Comparison of ENCODE assay signal across 8 cellular contexts in the genomic region with DNA sequence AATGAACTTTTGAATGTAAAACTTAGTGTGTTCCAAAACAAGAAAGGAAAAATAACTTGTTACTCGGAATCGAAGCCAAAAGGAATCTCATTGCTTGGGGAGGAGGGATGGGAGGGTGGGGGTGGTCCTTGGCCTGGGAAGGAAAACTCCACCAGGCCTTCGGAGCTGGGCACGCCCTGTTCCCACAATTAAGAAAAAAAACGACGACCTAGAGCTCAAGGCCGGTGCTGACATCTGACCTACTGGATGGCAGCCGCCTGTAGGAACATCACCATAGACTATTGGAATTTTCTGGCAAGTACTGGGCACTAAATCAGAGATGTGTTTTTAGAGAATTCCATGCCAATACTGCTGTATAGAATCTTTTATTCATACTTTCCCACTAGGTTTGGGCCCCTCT. TPM values are rescaled to one million over a fixed set of nuclear protein-coding genes. Genes with fewer than 3 reads are reported as not detected.
DNase-seq lines count a peak whose midpoint lies in the region; ATAC-seq and TF ChIP-seq lines count a peak whose summit lies in the region.

No MANE protein-coding gene starts in this region.

- no peak for ATAC-seq in activated CD4-positive, alpha-beta T cell treated with anti-CD3 and anti-CD28 coated beads for 36 hours
- no peak for ATAC-seq in activated B cell treated with CpG ODN at 0.5 μM for 24 hours (ENCODE audit: low read depth)
- peak; percentile 54 for ATAC-seq in Right ventricle myocardium inferior
- peak; percentile 73 for ATAC-seq in sciatic nerve
- no peak for ATAC-seq in HG03378 (IDR thresholded peaks at IDR 0.05; ENCODE audit: unreplicated experiment)
- no peak for ATAC-seq in GM19455 (IDR thresholded peaks at IDR 0.05; ENCODE audit: unreplicated experiment)
- ATAC-seq in GM21390 (IDR thresholded peaks at IDR 0.05; ENCODE audit: unreplicated experiment), result no peak

- intact Hi-C loops in activated CD4-positive, alpha-beta T cell treated with anti-CD3 and anti-CD28 coated beads for 36 hours (cut with DNase I, micrococcal nuclease), result no loop called here
- intact Hi-C loops in activated B cell treated with CpG ODN at 0.5 μM for 24 hours (cut with micrococcal nuclease) (loop anchor here (5.0 to 10.0 kb wide), 4 partner anchors 55 to 807 kb away; a partner anchor contains a TSS), Right ventricle myocardium inferior (cut with DNase I) (no loop called here), sciatic nerve (cut with DNase I) (no loop called here)

- TF ChIP-seq CTCF in activated B cell treated with CpG ODN at 0.5 μM for 24 hours (IDR thresholded peaks at IDR 0.05), result no peak

- no peak for DNase-seq in activated CD4-positive, alpha-beta T cell treated with anti-CD3 and anti-CD28 coated beads for 36 hours
- no peak for DNase-seq in activated CD4-positive, alpha-beta T cell treated with anti-CD3 and anti-CD28 coated beads, Interleukin-2, amount 50 U/mL, for 1 hour
- DNase-seq in activated B cell treated with CpG ODN at 0.5 μM for 24 hours, result no peak
- no peak for DNase-seq in Right ventricle myocardium inferior (ENCODE audit: missing footprints)
- no peak for DNase-seq in sciatic nerve (ENCODE audit: low spot score)

- peaks cover 56% of the 10 kb centered on the region for H3K4me1 Mint-ChIP-seq in activated CD4-positive, alpha-beta T cell treated with anti-CD3 and anti-CD28 coated beads for 36 hours
- H3K4me1 Mint-ChIP-seq in activated B cell treated with CpG ODN at 0.5 μM for 24 hours, result peaks cover 70% of the 10 kb centered on the region

- no peaks in the 10 kb centered on the region for H3K27me3 Mint-ChIP-seq in activated CD4-positive, alpha-beta T cell treated with anti-CD3 and anti-CD28 coated beads for 36 hours
- no peaks in the 10 kb centered on the region for H3K27me3 Mint-ChIP-seq in activated B cell treated with CpG ODN at 0.5 μM for 24 hours

- H3K4me3 Mint-ChIP-seq in activated CD4-positive, alpha-beta T cell treated with anti-CD3 and anti-CD28 coated beads for 36 hours, result peak overlapping the region; percentile 78
- H3K4me3 Mint-ChIP-seq in activated B cell treated with CpG ODN at 0.5 μM for 24 hours, result peak overlapping the region; percentile 85

- POLR2A ChIA-PET in activated CD4-positive, alpha-beta T cell treated with anti-CD3 and anti-CD28 coated beads for 36 hours (lab: Charles Lee), result interaction anchor here (0.8 kb wide), 1 partner anchor 128 kb away, joined by 3 read pairs; no protein-coding TSS in a partner anchor
- POLR2A ChIA-PET in activated B cell treated with CpG ODN at 0.5 μM for 24 hours (lab: Charles Lee), result interaction anchor here (0.6 to 1.3 kb wide), 7 partner anchors 18 to 379 kb away, joined by 3 to 13 read pairs (median 4); a partner anchor contains a TSS

- peak overlapping the region; percentile 83 for H3K27ac Mint-ChIP-seq in activated CD4-positive, alpha-beta T cell treated with anti-CD3 and anti-CD28 coated beads for 36 hours
- peak overlapping the region; percentile 86 for H3K27ac Mint-ChIP-seq in activated B cell treated with CpG ODN at 0.5 μM for 24 hours

- H3K9me3 Mint-ChIP-seq in activated CD4-positive, alpha-beta T cell treated with anti-CD3 and anti-CD28 coated beads for 36 hours (ENCODE audit: low read depth), result no peaks in the 10 kb centered on the region
- H3K9me3 Mint-ChIP-seq in activated B cell treated with CpG ODN at 0.5 μM for 24 hours, result no peaks in the 10 kb centered on the region

- H3K36me3 Mint-ChIP-seq in activated CD4-positive, alpha-beta T cell treated with anti-CD3 and anti-CD28 coated beads for 36 hours (ENCODE audit: low read depth), result peaks cover 8% of the 10 kb centered on the region
- peaks cover 12% of the 10 kb centered on the region for H3K36me3 Mint-ChIP-seq in activated B cell treated with CpG ODN at 0.5 μM for 24 hours (ENCODE audit: low read depth)

- CTCF ChIA-PET in activated CD4-positive, alpha-beta T cell treated with anti-CD3 and anti-CD28 coated beads for 36 hours (lab: Charles Lee), result interaction anchor here (0.9 to 1.4 kb wide), 3 partner anchors 31 to 131 kb away, joined by 4 to 5 read pairs (median 4); no protein-coding TSS in a partner anchor
- CTCF ChIA-PET in activated B cell treated with CpG ODN at 0.5 μM for 24 hours (lab: Charles Lee), result interaction anchor here (0.8 to 1.5 kb wide), 2 partner anchors 99 to 131 kb away, joined by 4 read pairs; no protein-coding TSS in a partner anchor

RNA-seq across cellular contexts. Expression of a gene that starts 0.8 kb away (rescaled TPM):
- 10 to 100 TPM; 53.1 to 56.2 TPM for total RNA-seq in activated CD4-positive, alpha-beta T cell treated with anti-CD3 and anti-CD28 coated beads for 36 hours
- total RNA-seq in activated B cell treated with CpG ODN at 0.5 μM for 24 hours, result 106 and 122 TPM in 2 replicates
- total RNA-seq in Right ventricle myocardium inferior, result 26.9 TPM
- total RNA-seq in sciatic nerve, result 77.3 TPM

RNA-seq across cellular contexts. Expression of a gene that starts 53.4 kb away (rescaled TPM):
- 10 to 100 TPM; 44.3 to 50.5 TPM for total RNA-seq in activated CD4-positive, alpha-beta T cell treated with anti-CD3 and anti-CD28 coated beads for 36 hours
- 48.6 and 58.9 TPM in 2 replicates for total RNA-seq in activated B cell treated with CpG ODN at 0.5 μM for 24 hours
- total RNA-seq in Right ventricle myocardium inferior, result 20.8 TPM
- total RNA-seq in sciatic nerve, result 51.5 TPM

Comparison
In these comparisons a context has a peak if more than half of its experiments do, and no peak if none do; other contexts are left out.
1. ATAC-seq: peak in Right ventricle myocardium inferior (single experiment) and sciatic nerve (single experiment); none in activated CD4-positive, alpha-beta T cell treated with anti-CD3 and anti-CD28 coated beads for 36 hours (single experiment), activated B cell treated with CpG ODN at 0.5 μM for 24 hours (single experiment), HG03378 (single experiment), GM19455 (single experiment) and GM21390 (single experiment).